19 cellular contexts compared by ENCODE assay signal in the genomic region with DNA sequence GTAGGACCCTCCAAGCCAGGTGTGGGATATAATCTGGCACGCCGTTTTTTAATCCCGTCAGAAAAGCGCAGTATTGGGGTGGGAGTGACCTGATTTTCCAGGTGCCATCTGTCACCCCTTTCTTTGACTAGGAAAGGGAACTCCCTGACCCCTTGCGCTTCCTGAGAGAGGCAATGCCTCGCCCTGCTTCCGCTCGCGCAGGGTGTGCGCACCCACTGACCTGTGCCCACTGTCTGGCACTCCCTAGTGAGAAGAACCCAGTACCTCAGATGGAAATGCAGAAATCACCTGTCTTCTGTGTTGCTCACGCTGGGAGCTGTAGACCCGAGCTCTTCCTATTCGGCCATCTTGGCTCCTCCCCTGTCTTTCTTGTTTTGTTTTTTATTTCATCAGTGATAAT. TPM values are rescaled to one million over a fixed set of nuclear protein-coding genes. Genes with fewer than 3 reads are reported as not detected.
"Had no signal": no experiment of that assay in that cellular context is flagged by ENCODE, and none has a peak within 500 bp of the region (broad histone marks: within the 10 kb centered on the region; RNA-seq: fewer than 3 reads in every experiment).

No MANE protein-coding gene starts in this region.

RNA-seq across cellular contexts. Expression of gene OR5M11, which starts 11.6 kb away (rescaled TPM):
- total RNA-seq: activated B cell treated with CpG ODN at 0.5 μM for 24 hours; activated CD4-positive, alpha-beta memory T cell treated with anti-CD3 and anti-CD28 coated beads for 36 hours; activated CD4-positive, alpha-beta T cell treated with anti-CD3 and anti-CD28 coated beads, Interleukin-2, amount 10 ng/mL, durations not matched to agents 24 days and 14 days; activated CD8-positive, alpha-beta memory T cell treated with anti-CD3 and anti-CD28 coated beads for 36 hours; activated CD8-positive, alpha-beta T cell treated with anti-CD3 and anti-CD28 coated beads for 36 hours; activated naive CD4-positive, alpha-beta T cell treated with anti-CD3 and anti-CD28 coated beads for 36 hours; activated naive CD4-positive, alpha-beta T cell treated with anti-CD3 and anti-CD28 coated beads, Interleukin-2, amount 50 U/mL, for 72 hours; activated naive CD8-positive, alpha-beta T cell treated with anti-CD3 and anti-CD28 coated beads for 36 hours; activated T-cell treated with anti-CD3 and anti-CD28 coated beads, Interleukin-2, amount 50 U/mL, for 4 hours; activated T-cell treated with anti-CD3 and anti-CD28 coated beads, Interleukin-2, amount 50 U/mL, for 72 hours; activated T-helper 1 cell treated with anti-CD3 and anti-CD28 coated beads, Interleukin-12 subunit alpha, Interleukin-12 subunit beta, Interleukin-2, Interleukin-4 antibody, amounts not matched to agents 30 ng/mL and 10 ng/mL and 1 ng/mL, durations not matched to agents 14 hours and 24 hours and 36 hours; activated T-helper 17 cell treated with anti-CD3 and anti-CD28 coated beads, Interleukin-2, amount 50 U/mL, for 72 hours; adrenal gland; aorta; astrocyte; body of pancreas; breast epithelium; cardiac septum; cerebellum had no signal
- polyA plus RNA-seq: adrenal gland, aorta had no signal

RNA-seq across cellular contexts. Expression of gene OR5M10, which starts 22.8 kb away (rescaled TPM):
- total RNA-seq: activated B cell treated with CpG ODN at 0.5 μM for 24 hours; activated CD4-positive, alpha-beta memory T cell treated with anti-CD3 and anti-CD28 coated beads for 36 hours; activated CD4-positive, alpha-beta T cell treated with anti-CD3 and anti-CD28 coated beads, Interleukin-2, amount 10 ng/mL, durations not matched to agents 24 days and 14 days; activated CD8-positive, alpha-beta memory T cell treated with anti-CD3 and anti-CD28 coated beads for 36 hours; activated CD8-positive, alpha-beta T cell treated with anti-CD3 and anti-CD28 coated beads for 36 hours; activated naive CD4-positive, alpha-beta T cell treated with anti-CD3 and anti-CD28 coated beads for 36 hours; activated naive CD4-positive, alpha-beta T cell treated with anti-CD3 and anti-CD28 coated beads, Interleukin-2, amount 50 U/mL, for 72 hours; activated naive CD8-positive, alpha-beta T cell treated with anti-CD3 and anti-CD28 coated beads for 36 hours; activated T-cell treated with anti-CD3 and anti-CD28 coated beads, Interleukin-2, amount 50 U/mL, for 4 hours; activated T-cell treated with anti-CD3 and anti-CD28 coated beads, Interleukin-2, amount 50 U/mL, for 72 hours; activated T-helper 1 cell treated with anti-CD3 and anti-CD28 coated beads, Interleukin-12 subunit alpha, Interleukin-12 subunit beta, Interleukin-2, Interleukin-4 antibody, amounts not matched to agents 30 ng/mL and 10 ng/mL and 1 ng/mL, durations not matched to agents 14 hours and 24 hours and 36 hours; activated T-helper 17 cell treated with anti-CD3 and anti-CD28 coated beads, Interleukin-2, amount 50 U/mL, for 72 hours; adrenal gland; aorta; astrocyte; body of pancreas; breast epithelium; cardiac septum; cerebellum had no signal
- polyA plus RNA-seq: adrenal gland, aorta had no signal

RNA-seq across cellular contexts. Expression of gene OR5M1, which starts 60.0 kb away (rescaled TPM):
- total RNA-seq: activated B cell treated with CpG ODN at 0.5 μM for 24 hours; activated CD4-positive, alpha-beta memory T cell treated with anti-CD3 and anti-CD28 coated beads for 36 hours; activated CD4-positive, alpha-beta T cell treated with anti-CD3 and anti-CD28 coated beads, Interleukin-2, amount 10 ng/mL, durations not matched to agents 24 days and 14 days; activated CD8-positive, alpha-beta memory T cell treated with anti-CD3 and anti-CD28 coated beads for 36 hours; activated CD8-positive, alpha-beta T cell treated with anti-CD3 and anti-CD28 coated beads for 36 hours; activated naive CD4-positive, alpha-beta T cell treated with anti-CD3 and anti-CD28 coated beads for 36 hours; activated naive CD4-positive, alpha-beta T cell treated with anti-CD3 and anti-CD28 coated beads, Interleukin-2, amount 50 U/mL, for 72 hours; activated naive CD8-positive, alpha-beta T cell treated with anti-CD3 and anti-CD28 coated beads for 36 hours; activated T-cell treated with anti-CD3 and anti-CD28 coated beads, Interleukin-2, amount 50 U/mL, for 4 hours; activated T-cell treated with anti-CD3 and anti-CD28 coated beads, Interleukin-2, amount 50 U/mL, for 72 hours; activated T-helper 1 cell treated with anti-CD3 and anti-CD28 coated beads, Interleukin-12 subunit alpha, Interleukin-12 subunit beta, Interleukin-2, Interleukin-4 antibody, amounts not matched to agents 30 ng/mL and 10 ng/mL and 1 ng/mL, durations not matched to agents 14 hours and 24 hours and 36 hours; activated T-helper 17 cell treated with anti-CD3 and anti-CD28 coated beads, Interleukin-2, amount 50 U/mL, for 72 hours; adrenal gland; aorta; astrocyte; body of pancreas; breast epithelium; cardiac septum; cerebellum had no signal
- polyA plus RNA-seq: adrenal gland, aorta had no signal
